Comparison of ENCODE assay signal across 12 cellular contexts in genomic region chr7:83060218-83060617, GRCh38.
DNase-seq lines count a peak whose midpoint lies in the region; ATAC-seq lines count a peak whose summit lies in the region.
"Had no signal": no experiment of that assay in that cellular context is flagged by ENCODE, and none has a peak within 500 bp of the region (broad histone marks: within the 10 kb centered on the region; RNA-seq: fewer than 3 reads in every experiment).

No MANE protein-coding gene starts in this region.

- no peak for ATAC-seq in HG02884 (IDR thresholded peaks at IDR 0.05; ENCODE audit: unreplicated experiment)
- ATAC-seq: WTC11 had no signal

- peak; percentile 95 for DNase-seq in NCI-H1105 treated with DMSO at 0.1 percent for 48 hours (lab: John Stamatoyannopoulos, UW)
- DNase-seq in NCI-H2196 (lab: John Stamatoyannopoulos, UW; ENCODE audit: unreplicated experiment), result peak; percentile 86
- DNase-seq in SW480 (ENCODE audit: low spot score), result peak; percentile 11
- DNase-seq in myocyte (ENCODE audit: low read depth), result peak; percentile 5
- no peak for DNase-seq in activated naive CD4-positive, alpha-beta T cell treated with Interleukin-2 at 50 U/mL for 16 hours
- no peak for DNase-seq in Ammon's horn (ENCODE audit: low spot score)
- no peak for DNase-seq in posterior vena cava (ENCODE audit: low spot score)
- DNase-seq: erythroblast, hypothalamus, mammary epithelial cell had no signal

- intact Hi-C loops in posterior vena cava (cut with DNase I), result no loop called here

Comparison
In these comparisons a context has a peak if more than half of its experiments do, and no peak if none do; other contexts are left out.
1. DNase-seq: peak in NCI-H1105 treated with DMSO at 0.1 percent for 48 hours (single experiment), NCI-H2196 (single experiment), SW480 (single experiment) and myocyte (single experiment); none in activated naive CD4-positive, alpha-beta T cell treated with Interleukin-2 at 50 U/mL for 16 hours (single experiment), Ammon's horn (single experiment) and posterior vena cava (single experiment).